8 cellular contexts compared by ENCODE assay signal in genomic region chr10:87094373-87095240, GRCh38. TPM values are rescaled to one million over a fixed set of nuclear protein-coding genes. Genes with fewer than 3 reads are reported as not detected.
DNase-seq lines count a peak whose midpoint lies in the region; ATAC-seq and TF ChIP-seq lines count a peak whose summit lies in the region.

Gene GLUD1, minus strand, starts transcription at chr10:87094843. Its CDS starts 74 bp downstream, at chr10:87094769.
Gene SHLD2, plus strand, starts transcription at chr10:87095206. Its CDS starts 56,149 bp downstream, at chr10:87151355.

- no peak for TF ChIP-seq CTCF in Loucy (conservative IDR thresholded peaks at IDR 0.05; ENCODE audit: low read length)
- no peak for TF ChIP-seq CTCF in SK-N-SH (IDR thresholded peaks at IDR 0.05)
- TF ChIP-seq CTCF in omental fat pad (IDR thresholded peaks at IDR 0.05): no peak
- peak in 1 of 3 experiments; percentile 2 for TF ChIP-seq CTCF in testis (IDR thresholded peaks at IDR 0.05)

- H3F3A ChIP-seq in Loucy (ENCODE audit: low read depth) (no peaks in the 10 kb centered on the region), SK-N-SH (replicated peaks; ENCODE audit: insufficient read depth) (peaks cover 7% of the 10 kb centered on the region)

- H3K4me3 ChIP-seq in Loucy (ENCODE audit: low read length, poor library complexity, severe bottlenecking) (peak within 1 kb of the TSS; percentile 85), SK-N-SH (ENCODE audit: low read depth in 2 of 2, low read length in 1 of 2) (peak within 1 kb of the TSS; percentile 74 to 85), testis (peak within 1 kb of the TSS; percentile 88 to 92)

- peak; percentile 81 for ATAC-seq in omental fat pad (ENCODE audit: low FRiP score)

- TF ChIP-seq EP300 in SK-N-SH (IDR thresholded peaks at IDR 0.05; ENCODE audit: borderline replicate concordance in 1 of 2, low read depth in 1 of 2, low read length in 1 of 2): no peak

- peak within 1 kb of the TSS; percentile 80 to 92 for H3K27ac ChIP-seq in SK-N-SH (ENCODE audit: low read depth in 2 of 2, low read length in 1 of 2)
- peak within 1 kb of the TSS; percentile 92 to 97 for H3K27ac ChIP-seq in testis

- H3K79me2 ChIP-seq in Loucy (ENCODE audit: insufficient read depth, low read length): peaks cover 62% of the 10 kb centered on the region
- peaks cover 78% of the 10 kb centered on the region for H3K79me2 ChIP-seq in SK-N-SH (ENCODE audit: insufficient read depth)

- H3K9ac ChIP-seq in Loucy (ENCODE audit: low read depth, low read length, poor library complexity, severe bottlenecking): peak within 1 kb of the TSS; percentile 77
- H3K9ac ChIP-seq in SK-N-SH: peak within 1 kb of the TSS; percentile 75

- H3K4me1 ChIP-seq in Loucy (ENCODE audit: insufficient read depth, low read length, poor library complexity, severe bottlenecking) (peaks cover 42% of the 10 kb centered on the region), SK-N-SH (ENCODE audit: control insufficient read depth in 1 of 2, insufficient read depth in 2 of 2, low read depth in 1 of 2, low read length in 1 of 2) (peaks cover 8% of the 10 kb centered on the region in 2 experiments; a peak in 3 of 4 replicates), testis (peaks cover 10% of the 10 kb centered on the region)

- H3K9me3 ChIP-seq in Loucy (ENCODE audit: insufficient read depth, low read depth, low read length) (no peaks in the 10 kb centered on the region), SK-N-SH (no peaks in the 10 kb centered on the region), testis (no peaks in the 10 kb centered on the region)

- peak within 1 kb of the TSS; percentile 95 for H2AFZ ChIP-seq in Loucy (ENCODE audit: low read length)
- H2AFZ ChIP-seq in SK-N-SH (ENCODE audit: low read depth): peak within 1 kb of the TSS; percentile 74

- H3K9me2 ChIP-seq in Loucy (replicated peaks; ENCODE audit: low read depth, low read length) (no peaks in the 10 kb centered on the region), SK-N-SH (no peaks in the 10 kb centered on the region)

- H3K4me2 ChIP-seq in Loucy (ENCODE audit: low read depth, low read length, poor library complexity, severe bottlenecking) (peak within 1 kb of the TSS; percentile 78), SK-N-SH (peak within 1 kb of the TSS; percentile 92)

- intact Hi-C loops in testis (cut with DNase I; ENCODE audit: low total_unique reads): loop anchor here (10.0 kb wide), 1 partner anchor 120 kb away; no protein-coding TSS in a partner anchor

- no peak for TF ChIP-seq POLR2A in testis (IDR thresholded peaks at IDR 0.05)

- H4K20me1 ChIP-seq in Loucy (ENCODE audit: insufficient read depth, low read length, poor library complexity, severe bottlenecking) (peaks cover 42% of the 10 kb centered on the region), SK-N-SH (ENCODE audit: insufficient read depth) (peaks cover 19% of the 10 kb centered on the region)

- POLR2A ChIA-PET in SK-N-SH (lab: Yijun Ruan, JAX): interaction anchor here (1.2 kb wide), 1 partner anchor 152 kb away, joined by 3 read pairs; no protein-coding TSS in a partner anchor

- peak; percentile 80 for DNase-seq in G401 (ENCODE audit: low spot score)
- DNase-seq in H4 (ENCODE audit: low spot score): peak; percentile 87
- DNase-seq in SK-N-SH: peak; percentile 96
- peak; percentile 84 for DNase-seq in activated naive CD4-positive, alpha-beta T cell treated with anti-CD3 and anti-CD28 coated beads, Interleukin-2, amount 50 U/mL, for 16 hours
- no peak for DNase-seq in glomerular endothelial cell (ENCODE audit: extremely low read depth, low read depth, low spot score)
- peak; percentile 49 for DNase-seq in omental fat pad (ENCODE audit: low spot score)
- peak; percentile 92 for DNase-seq in testis

- 0% methylated on average over 7 of the region's 112 CpGs for WGBS in SK-N-SH (ENCODE audit: low lambda C conversion rate)
- WGBS in testis, 2 donors: 1% methylated on average over 58 of the region's 112 CpGs; no CpG with 5 or more reads in 1 of the 2 donors

- CTCF ChIA-PET in SK-N-SH (lab: Yijun Ruan, JAX): interaction anchor here (0.6 to 0.7 kb wide), 2 partner anchors 131 to 156 kb away, joined by 3 read pairs; no protein-coding TSS in a partner anchor

- no peaks in the 10 kb centered on the region; the same call in 1 of the 2 replicates for H3K36me3 ChIP-seq in Loucy (ENCODE audit: insufficient read depth, low read length)
- H3K36me3 ChIP-seq in SK-N-SH (replicated peaks in 1 of 2; ENCODE audit: control insufficient read depth in 1 of 2, insufficient read depth in 2 of 2, low read length in 1 of 2): peaks cover 14 to 31% of the 10 kb centered on the region in 2 experiments
- no peaks in the 10 kb centered on the region for H3K36me3 ChIP-seq in testis (ENCODE audit: low read depth, missing control alignments)

- no peak for TF ChIP-seq RAD21 in SK-N-SH (IDR thresholded peaks at IDR 0.05; ENCODE audit: low read length)

- H3K27me3 ChIP-seq in Loucy (ENCODE audit: insufficient read depth, low read length, poor library complexity, severe bottlenecking) (no peaks in the 10 kb centered on the region), SK-N-SH (ENCODE audit: insufficient read depth) (no peaks in the 10 kb centered on the region), testis (no peaks in the 10 kb centered on the region)

- in situ Hi-C loops in G401 (cut with HindIII; ENCODE audit: low sequenced_read_pairs): no loop called here

TF ChIP-seq in SK-N-SH, 30 proteins besides CTCF, POLR2A, EP300 and RAD21 (continues in another document):
- TF ChIP-seq TAF1 (IDR thresholded peaks at IDR 0.05; ENCODE audit: borderline replicate concordance, low read depth, low read length) (no peak; the same call in 1 of the 2 replicates), POLR2AphosphoS5 (IDR thresholded peaks at IDR 0.05; ENCODE audit: low read depth, low read length) (peak; percentile 50; the same call in 1 of the 2 replicates), MXI1 (IDR thresholded peaks at IDR 0.05; ENCODE audit: low read depth, low read length) (no peak), RCOR1 (IDR thresholded peaks at IDR 0.05; ENCODE audit: low read length) (no peak), FOXJ3 (CRISPR knock-in tag; IDR thresholded peaks at IDR 0.05) (no peak), YY1 (IDR thresholded peaks at IDR 0.05; ENCODE audit: low read depth) (no peak), CHD2 (IDR thresholded peaks at IDR 0.05; ENCODE audit: low read length, partially characterized antibody) (peak; percentile 19), FOSL2 (IDR thresholded peaks at IDR 0.05; ENCODE audit: borderline replicate concordance, low read depth) (no peak), ELF1 (IDR thresholded peaks at IDR 0.05) (peak; percentile 68), IRF3 (IDR thresholded peaks at IDR 0.05; ENCODE audit: low read depth, low read length) (no peak), NFIC (IDR thresholded peaks at IDR 0.05; ENCODE audit: borderline replicate concordance) (no peak), RXRA (IDR thresholded peaks at IDR 0.05; ENCODE audit: borderline replicate concordance, low read depth) (no peak), FOXM1 (IDR thresholded peaks at IDR 0.05; ENCODE audit: low read depth) (no peak), NRF1 (IDR thresholded peaks at IDR 0.05; ENCODE audit: low read depth, low read length) (peak; percentile 58; the same call in 1 of the 2 replicates), SIN3A (IDR thresholded peaks at IDR 0.05; ENCODE audit: borderline replicate concordance, low read depth, low read length) (0 out of 2 replicates have a peak, but pooled peaks have one; percentile 47)

RNA-seq across cellular contexts. Expression of gene GLUD1, which starts in this region (rescaled TPM):
- total RNA-seq in G401 (2014; rRNA removed; shearing (Covaris generic)): 192 and 208 TPM in 2 replicates
- total RNA-seq in H4 (2014; rRNA removed; shearing (Covaris generic)): 111 and 119 TPM in 2 replicates
- polyA plus RNA-seq in SK-N-SH (2012; rRNA removed): 43.3 and 56.2 TPM in 2 replicates
- 52.3 and 53.5 TPM in 2 replicates for polyA plus RNA-seq in SK-N-SH (2012; cell fraction: cytosol; rRNA removed)
- 26.2 and 44.4 TPM in 2 replicates for polyA plus RNA-seq in SK-N-SH (2012; cell fraction: nucleus; rRNA removed)
- total RNA-seq in glomerular endothelial cell: 114 and 151 TPM in 2 replicates
- 100 to 1,000 TPM; 140 to 171 (median 157) TPM for total RNA-seq in omental fat pad
- total RNA-seq in testis: 10 to 100 TPM; 62.5 to 64.4 TPM
- 51.9 TPM for polyA plus RNA-seq in testis (ENCODE audit: insufficient read depth, low read depth, low replicate concordance)

RNA-seq across cellular contexts. Expression of gene SHLD2, which starts in this region (rescaled TPM):
- 35.4 and 41.5 TPM in 2 replicates for total RNA-seq in G401 (2014; rRNA removed; shearing (Covaris generic))
- 16.7 and 17.2 TPM in 2 replicates for total RNA-seq in H4 (2014; rRNA removed; shearing (Covaris generic))
- 4.7 and 6.7 TPM in 2 replicates for polyA plus RNA-seq in SK-N-SH (2012; rRNA removed)
- polyA plus RNA-seq in SK-N-SH (2012; cell fraction: cytosol; rRNA removed): 6.7 and 7.6 TPM in 2 replicates
- polyA plus RNA-seq in SK-N-SH (2012; cell fraction: nucleus; rRNA removed): 6.7 and 12.7 TPM in 2 replicates
- total RNA-seq in glomerular endothelial cell: 13.8 and 13.9 TPM in 2 replicates
- total RNA-seq in omental fat pad: 10 to 100 TPM; 26.8 to 34.1 (median 30.9) TPM
- total RNA-seq in testis: 10 to 100 TPM; 16.9 to 19.1 TPM
- 12.9 TPM for polyA plus RNA-seq in testis (ENCODE audit: insufficient read depth, low read depth, low replicate concordance)
